Comparison of ENCODE assay signal across 9 cellular contexts in the genomic region with DNA sequence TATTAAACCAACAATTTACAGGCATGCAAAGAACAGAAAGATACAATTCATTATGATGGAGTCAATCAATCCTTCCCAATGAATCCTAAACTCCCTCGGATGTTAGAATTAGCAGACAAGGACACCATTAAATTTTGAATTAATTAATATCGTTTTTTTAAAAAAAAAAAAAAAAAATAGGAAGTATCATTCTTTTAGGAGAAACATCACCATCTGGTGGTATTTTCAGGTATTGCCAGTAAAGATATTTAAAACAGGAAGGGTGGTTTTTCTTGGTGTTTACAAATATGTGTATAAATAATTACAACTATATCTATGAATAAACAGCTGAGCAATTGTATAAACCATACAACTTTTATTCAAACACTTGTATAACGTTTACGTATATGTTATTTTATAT.
DNase-seq lines count a peak whose midpoint lies in the region; ATAC-seq, FAIRE-seq and TF ChIP-seq lines count a peak whose summit lies in the region.
"Had no signal": no experiment of that assay in that cellular context is flagged by ENCODE, and none has a peak within 500 bp of the region (broad histone marks: within the 10 kb centered on the region; RNA-seq: fewer than 3 reads in every experiment).

No MANE protein-coding gene starts in this region.

- H3K4me1 ChIP-seq in small intestine (ENCODE audit: control insufficient read depth in 2 of 2, insufficient read depth in 1 of 2, low read depth in 1 of 2, low read length in 1 of 2): no peaks in the 10 kb centered on the region

- CTCF ChIA-PET in activated CD8-positive, alpha-beta T cell treated with anti-CD3 and anti-CD28 coated beads for 36 hours (lab: Charles Lee): interaction anchor here (0.8 to 1.1 kb wide), 3 partner anchors 20 to 615 kb away, joined by 3 to 4 read pairs (median 4); no protein-coding TSS in a partner anchor
- CTCF ChIA-PET in activated CD8-positive, alpha-beta T cell treated with anti-CD3 and anti-CD28 coated beads, Interleukin-2, amount 10 ng/mL, durations not matched to agents 7 days and 5 days (lab: Charles Lee): no interaction called here

- H3K27ac Mint-ChIP-seq in activated CD8-positive, alpha-beta T cell treated with anti-CD3 and anti-CD28 coated beads for 36 hours: no peak overlapping the region
- H3K27ac Mint-ChIP-seq in activated CD8-positive, alpha-beta T cell treated with anti-CD3 and anti-CD28 coated beads, Interleukin-2, amount 10 ng/mL, durations not matched to agents 7 days and 5 days: no peak overlapping the region

- H3K4me1 Mint-ChIP-seq in activated CD8-positive, alpha-beta T cell treated with anti-CD3 and anti-CD28 coated beads for 36 hours (ENCODE audit: low read depth): no peaks in the 10 kb centered on the region
- H3K4me1 Mint-ChIP-seq in activated CD8-positive, alpha-beta T cell treated with anti-CD3 and anti-CD28 coated beads, Interleukin-2, amount 10 ng/mL, durations not matched to agents 7 days and 5 days (ENCODE audit: low read depth): no peaks in the 10 kb centered on the region

- H3K27me3 Mint-ChIP-seq in activated CD8-positive, alpha-beta T cell treated with anti-CD3 and anti-CD28 coated beads for 36 hours: no peaks in the 10 kb centered on the region
- no peaks in the 10 kb centered on the region for H3K27me3 Mint-ChIP-seq in activated CD8-positive, alpha-beta T cell treated with anti-CD3 and anti-CD28 coated beads, Interleukin-2, amount 10 ng/mL, durations not matched to agents 7 days and 5 days (ENCODE audit: low read depth)

- peak; percentile 64 for TF ChIP-seq CTCF in activated CD8-positive, alpha-beta T cell treated with anti-CD3 and anti-CD28 coated beads for 36 hours (IDR thresholded peaks at IDR 0.05)
- TF ChIP-seq CTCF in epithelial cell of esophagus (IDR thresholded peaks at IDR 0.05; ENCODE audit: insufficient read depth, low read depth, low read length, missing control alignments): peak; percentile 35

- POLR2A ChIA-PET in activated CD8-positive, alpha-beta T cell treated with anti-CD3 and anti-CD28 coated beads for 36 hours (lab: Charles Lee): no interaction called here
- POLR2A ChIA-PET in activated CD8-positive, alpha-beta T cell treated with anti-CD3 and anti-CD28 coated beads, Interleukin-2, amount 10 ng/mL, durations not matched to agents 7 days and 5 days (lab: Charles Lee): no interaction called here

- intact Hi-C loops in activated CD8-positive, alpha-beta T cell treated with anti-CD3 and anti-CD28 coated beads for 36 hours (cut with micrococcal nuclease): no loop called here
- intact Hi-C loops in posterior vena cava (cut with DNase I): no loop called here

- H3K4me3 ChIP-seq in epithelial cell of esophagus (ENCODE audit: low read length) (no peak overlapping the region), small intestine (ENCODE audit: low read depth in 1 of 2, low read length in 2 of 2) (no peak overlapping the region)

- H3K36me3 Mint-ChIP-seq in activated CD8-positive, alpha-beta T cell treated with anti-CD3 and anti-CD28 coated beads for 36 hours (ENCODE audit: low read depth): no peaks in the 10 kb centered on the region
- no peaks in the 10 kb centered on the region for H3K36me3 Mint-ChIP-seq in activated CD8-positive, alpha-beta T cell treated with anti-CD3 and anti-CD28 coated beads, Interleukin-2, amount 10 ng/mL, durations not matched to agents 7 days and 5 days (ENCODE audit: low read depth)

- FAIRE-seq in small intestine (lab: Jason Lieb, UNC): no peak

- ATAC-seq in activated CD8-positive, alpha-beta T cell treated with anti-CD3 and anti-CD28 coated beads for 36 hours: no peak
- no peak for ATAC-seq in activated CD8-positive, alpha-beta T cell treated with anti-CD3 and anti-CD28 coated beads, Interleukin-2, amount 10 ng/mL, durations not matched to agents 7 days and 5 days
- ATAC-seq in HG02840 (IDR thresholded peaks at IDR 0.05; ENCODE audit: low FRiP score, unreplicated experiment): no peak

- H3K9me3 ChIP-seq in small intestine (ENCODE audit: control insufficient read depth, low read depth): no peaks in the 10 kb centered on the region

- H3K27me3 ChIP-seq in small intestine (ENCODE audit: control insufficient read depth in 2 of 2, insufficient read depth in 2 of 2, low read length in 2 of 2): no peaks in the 10 kb centered on the region

- H3K4me3 Mint-ChIP-seq in activated CD8-positive, alpha-beta T cell treated with anti-CD3 and anti-CD28 coated beads for 36 hours: no peak overlapping the region
- H3K4me3 Mint-ChIP-seq in activated CD8-positive, alpha-beta T cell treated with anti-CD3 and anti-CD28 coated beads, Interleukin-2, amount 10 ng/mL, durations not matched to agents 7 days and 5 days: no peak overlapping the region

- DNase-seq in activated CD8-positive, alpha-beta T cell treated with anti-CD3 and anti-CD28 coated beads for 36 hours: no peak
- DNase-seq in activated CD8-positive, alpha-beta T cell treated with anti-CD3 and anti-CD28 coated beads, Interleukin-2, amount 10 ng/mL, durations not matched to agents 7 days and 5 days: no peak
- DNase-seq in NCI-H526 treated with DMSO at 0.1 percent for 48 hours (lab: John Stamatoyannopoulos, UW) (peak; percentile 16), epithelial cell of esophagus (ENCODE audit: low read depth) (peak; percentile 48), small intestine (peak; percentile 8), posterior vena cava (ENCODE audit: low spot score) (no peak), NCI-H2107 (lab: John Stamatoyannopoulos, UW) (no peak)
- DNase-seq: T-helper 1 cell had no signal

- no peaks in the 10 kb centered on the region for H3K9me3 Mint-ChIP-seq in activated CD8-positive, alpha-beta T cell treated with anti-CD3 and anti-CD28 coated beads for 36 hours
- H3K9me3 Mint-ChIP-seq in activated CD8-positive, alpha-beta T cell treated with anti-CD3 and anti-CD28 coated beads, Interleukin-2, amount 10 ng/mL, durations not matched to agents 7 days and 5 days (ENCODE audit: insufficient read depth): no peaks in the 10 kb centered on the region

- H3K27ac ChIP-seq in small intestine (ENCODE audit: low read depth in 1 of 2, low read length in 1 of 2): no peak overlapping the region

- no peaks in the 10 kb centered on the region for H3K36me3 ChIP-seq in small intestine (ENCODE audit: control insufficient read depth in 2 of 2, insufficient read depth in 2 of 2, low read length in 2 of 2)

- WGBS in small intestine, 3 donors: 26 to 37% (median 31%) methylated on average over 4 of the region's 4 CpGs

Comparison
In these comparisons a context has a peak if more than half of its experiments do, and no peak if none do; other contexts are left out.
1. DNase-seq: peak in NCI-H526 treated with DMSO at 0.1 percent for 48 hours (single experiment), epithelial cell of esophagus (single experiment) and small intestine (single experiment); none in activated CD8-positive, alpha-beta T cell treated with anti-CD3 and anti-CD28 coated beads for 36 hours (single experiment), activated CD8-positive, alpha-beta T cell treated with anti-CD3 and anti-CD28 coated beads, Interleukin-2, amount 10 ng/mL, durations not matched to agents 7 days and 5 days (single experiment), posterior vena cava (single experiment) and NCI-H2107 (single experiment).